10 cellular contexts compared by ENCODE assay signal in genomic region chr1:55040083-55040952, GRCh38. TPM values are rescaled to one million over a fixed set of nuclear protein-coding genes. Genes with fewer than 3 reads are reported as not detected.
DNase-seq lines count a peak whose midpoint lies in the region; ATAC-seq and TF ChIP-seq lines count a peak whose summit lies in the region.
"Had no signal": no experiment of that assay in that cellular context is flagged by ENCODE, and none has a peak within 500 bp of the region (broad histone marks: within the 10 kb centered on the region; RNA-seq: fewer than 3 reads in every experiment).

No MANE protein-coding gene starts in this region.

- peaks cover 31% of the 10 kb centered on the region for H3K4me1 Mint-ChIP-seq in GM23338

- no peaks in the 10 kb centered on the region for H3K79me1 ChIP-seq in trophoblast cell (ENCODE audit: low read length)

- ATAC-seq in GM23338 (peak; percentile 47), GM21515 (IDR thresholded peaks at IDR 0.05; ENCODE audit: unreplicated experiment) (no peak)

- DNase-seq in GM23338 (ENCODE audit: low spot score) (peak; percentile 41), iPS DF 6.9 (ENCODE audit: low read depth, low spot score) (no peak), trophoblast cell (no peak), GM10248 (ENCODE audit: extremely low spot score) (no peak), middle frontal gyrus (ENCODE audit: extremely low spot score, low spot score) (no peak), caudate nucleus (lab: John Stamatoyannopoulos, UW) (no peak)
- DNase-seq: activated CD4-positive, alpha-beta T cell treated with anti-CD3 and anti-CD28 coated beads, Interleukin-2, amount 50 U/mL, for 1 hour; NCI-H345 had no signal

- H2AFZ ChIP-seq in GM23338 = peak overlapping the region; percentile 94
- no peak overlapping the region for H2AFZ ChIP-seq in trophoblast cell (ENCODE audit: insufficient read depth, low read length, poor library complexity)

- no peak overlapping the region for H3K18ac ChIP-seq in trophoblast cell (ENCODE audit: low read length)

- H4K8ac ChIP-seq in trophoblast cell (ENCODE audit: low read depth, low read length) = no peak overlapping the region

- no CpG with 5 or more reads among the region's 49 CpGs for WGBS in iPS DF 6.9 (ENCODE audit: insufficient coverage, insufficient read length)
- no CpG with 5 or more reads among the region's 49 CpGs for WGBS in trophoblast cell (ENCODE audit: extremely low coverage, insufficient coverage, insufficient read length)

- no peak overlapping the region for H4K12ac ChIP-seq in trophoblast cell (ENCODE audit: low read depth, low read length)

- H3K27me3 Mint-ChIP-seq in GM23338 (ENCODE audit: insufficient read depth, low read depth, poor library complexity) = peaks cover 38% of the 10 kb centered on the region

- peaks cover 24% of the 10 kb centered on the region for H3K36me3 Mint-ChIP-seq in GM23338 (ENCODE audit: low read depth)

- no peak overlapping the region for H2BK5ac ChIP-seq in trophoblast cell (ENCODE audit: low read depth, low read length, poor library complexity)

- H3K4me1 ChIP-seq in GM23338 (ENCODE audit: insufficient read depth) = peaks cover 55% of the 10 kb centered on the region
- no peaks in the 10 kb centered on the region; the same call in 1 of the 2 replicates for H3K4me1 ChIP-seq in iPS DF 6.9 (ENCODE audit: control insufficient read depth, insufficient read depth, low read length)
- peaks cover 7 to 9% of the 10 kb centered on the region in 2 experiments for H3K4me1 ChIP-seq in trophoblast cell (ENCODE audit: control insufficient read depth in 1 of 2, insufficient read depth in 2 of 2, low read length in 2 of 2)

- POLR2A ChIA-PET in GM10248 (lab: Yijun Ruan, JAX) = no interaction called here

- H3K36me3 ChIP-seq in GM23338 (ENCODE audit: insufficient read depth) (peaks cover 25% of the 10 kb centered on the region), iPS DF 6.9 (ENCODE audit: control insufficient read depth, insufficient read depth, low read length) (peaks cover 7% of the 10 kb centered on the region; the same call in 1 of the 2 replicates), trophoblast cell (ENCODE audit: control insufficient read depth in 1 of 2, insufficient read depth in 2 of 2, low read length in 2 of 2) (no peaks in the 10 kb centered on the region)

- TF ChIP-seq CTCF in GM23338 (conservative IDR thresholded peaks at IDR 0.05; ENCODE audit: low read depth in 2 of 2) (no peak), WI38 (IDR thresholded peaks at IDR 0.05; ENCODE audit: low read depth, low read length) (no peak), GM10248 (IDR thresholded peaks at IDR 0.05; ENCODE audit: control extremely low read depth, extremely low read depth, low read depth, missing control alignments) (no peak)

- no peaks in the 10 kb centered on the region for H3K9me3 Mint-ChIP-seq in GM23338

- CTCF ChIA-PET in GM10248 (lab: Yijun Ruan, JAX) = interaction anchor here (0.9 kb wide), 1 partner anchor 18 kb away, joined by 3 read pairs; no protein-coding TSS in a partner anchor

- H3K27ac ChIP-seq in GM23338 (ENCODE audit: low read depth) (no peak overlapping the region), iPS DF 6.9 (ENCODE audit: low read length) (no peak overlapping the region), trophoblast cell (ENCODE audit: low read depth, low read length) (no peak overlapping the region), caudate nucleus (ENCODE audit: low read depth, low read length) (no peak overlapping the region)

- H3K79me2 ChIP-seq in GM23338 (replicated peaks; ENCODE audit: insufficient read depth) (peaks cover 69% of the 10 kb centered on the region), trophoblast cell (ENCODE audit: control insufficient read depth, insufficient read depth, low read length, poor library complexity) (no peaks in the 10 kb centered on the region)

- no peak overlapping the region for H3K27ac Mint-ChIP-seq in GM23338

- no peak overlapping the region for H2BK120ac ChIP-seq in trophoblast cell (ENCODE audit: insufficient read depth, low read length, poor library complexity)

- peaks cover 44% of the 10 kb centered on the region for H4K20me1 ChIP-seq in GM23338 (replicated peaks; ENCODE audit: insufficient read depth)

- H3K9me3 ChIP-seq in iPS DF 6.9 (ENCODE audit: control insufficient read depth, insufficient read depth, low read length) (no peaks in the 10 kb centered on the region), trophoblast cell (ENCODE audit: insufficient read depth, low read depth, low read length) (peaks cover 4% of the 10 kb centered on the region)

- peak overlapping the region; percentile 85 for H3K4me3 Mint-ChIP-seq in GM23338

- H3K4me2 ChIP-seq in GM23338 (peak overlapping the region; percentile 94), trophoblast cell (ENCODE audit: low read length) (peak overlapping the region; percentile 66)

- peak overlapping the region; percentile 91 for H3K4me3 ChIP-seq in GM23338
- peak overlapping the region; percentile 24 for H3K4me3 ChIP-seq in WI38 (ENCODE audit: low read depth, low read length)
- peak overlapping the region; percentile 28; the same call in 1 of the 2 replicates for H3K4me3 ChIP-seq in iPS DF 6.9 (ENCODE audit: low read length)
- H3K4me3 ChIP-seq in trophoblast cell (ENCODE audit: low read depth, low read length) = peak overlapping the region; percentile 62

- H3K14ac ChIP-seq in trophoblast cell (ENCODE audit: low read length) = no peak overlapping the region

- 0 out of 2 replicates have a peak, but pooled peaks cover 8% of the 10 kb centered on the region for H3F3A ChIP-seq in GM23338 (replicated peaks; ENCODE audit: low read depth)

- H2BK12ac ChIP-seq in trophoblast cell (ENCODE audit: low read length) = no peak overlapping the region

- no peak overlapping the region for H3K9ac ChIP-seq in trophoblast cell (ENCODE audit: low read length)

- no peak overlapping the region for H3K4ac ChIP-seq in trophoblast cell (ENCODE audit: low read depth, low read length)

- no peaks in the 10 kb centered on the region for H3K9me2 ChIP-seq in GM23338 (ENCODE audit: insufficient read depth)

- H2AK5ac ChIP-seq in trophoblast cell (ENCODE audit: low read length) = no peak overlapping the region

- no peak overlapping the region for H3K23ac ChIP-seq in trophoblast cell (ENCODE audit: low read length)

- H3K27me3 ChIP-seq in GM23338 (ENCODE audit: insufficient read depth) = peaks cover 37% of the 10 kb centered on the region
- peaks cover 2% of the 10 kb centered on the region; the same call in 1 of the 2 replicates for H3K27me3 ChIP-seq in iPS DF 6.9 (ENCODE audit: control insufficient read depth, insufficient read depth, low read length)
- peaks cover 40% of the 10 kb centered on the region for H3K27me3 ChIP-seq in trophoblast cell (ENCODE audit: insufficient read depth, low read length)

- no peak overlapping the region for H4K91ac ChIP-seq in trophoblast cell (ENCODE audit: low read depth, low read length)

TF ChIP-seq in GM23338, 12 proteins besides CTCF, POLR2A, EP300 and RAD21:
- TF ChIP-seq EZH2 (IDR thresholded peaks at IDR 0.05; ENCODE audit: low read depth, unreplicated experiment) = peak; percentile 20
- no peak for TF ChIP-seq CREB1 (CRISPR knock-in tag; IDR thresholded peaks at IDR 0.05; ENCODE audit: low read depth)
- no peak for TF ChIP-seq ZNF331 (CRISPR knock-in tag; IDR thresholded peaks at IDR 0.05; ENCODE audit: low read depth)

RNA-seq across cellular contexts. Expression of gene PCSK9, which starts 1.0 kb away (rescaled TPM):
- 275 and 327 TPM in 2 replicates for total RNA-seq in GM23338 (2014; rRNA removed; shearing (Covaris generic))
- polyA plus RNA-seq in GM23338 (2016; fragmentation: Nextera tagmentation; extraction: Ambion mirVana) = 77.6 and 78.0 TPM in 2 replicates
- 0.19 TPM in 2 replicates for polyA plus RNA-seq in trophoblast cell (2013)

RNA-seq across cellular contexts. Expression of gene BSND, which starts 41.6 kb away (rescaled TPM):
- 0.47 and 1.4 TPM in 2 replicates for total RNA-seq in GM23338 (2014; rRNA removed; shearing (Covaris generic))
- 0.50 and 0.55 TPM in 2 replicates for polyA plus RNA-seq in GM23338 (2016; fragmentation: Nextera tagmentation; extraction: Ambion mirVana)
- 0.01 TPM in 2 replicates for polyA plus RNA-seq in trophoblast cell (2013)

RNA-seq across cellular contexts. Expression of gene TMEM61, which starts 59.9 kb away (rescaled TPM):
- total RNA-seq in GM23338 (2014; rRNA removed; shearing (Covaris generic)) = 1.7 and 2.0 TPM in 2 replicates
- polyA plus RNA-seq in GM23338 (2016; fragmentation: Nextera tagmentation; extraction: Ambion mirVana) = 1.8 and 3.6 TPM in 2 replicates
- polyA plus RNA-seq in trophoblast cell (2013) = 0.18 and 0.19 TPM in 2 replicates

Comparison
In these comparisons a context has a peak if more than half of its experiments do, and no peak if none do; other contexts are left out.
1. H3K4me3 ChIP-seq: peak in every context shown above with its lines; median percentile 91 in GM23338; 62 in trophoblast cell; 28 in iPS DF 6.9; 24 in WI38.